Comparison of ENCODE assay signal across 13 cellular contexts in the genomic region with DNA sequence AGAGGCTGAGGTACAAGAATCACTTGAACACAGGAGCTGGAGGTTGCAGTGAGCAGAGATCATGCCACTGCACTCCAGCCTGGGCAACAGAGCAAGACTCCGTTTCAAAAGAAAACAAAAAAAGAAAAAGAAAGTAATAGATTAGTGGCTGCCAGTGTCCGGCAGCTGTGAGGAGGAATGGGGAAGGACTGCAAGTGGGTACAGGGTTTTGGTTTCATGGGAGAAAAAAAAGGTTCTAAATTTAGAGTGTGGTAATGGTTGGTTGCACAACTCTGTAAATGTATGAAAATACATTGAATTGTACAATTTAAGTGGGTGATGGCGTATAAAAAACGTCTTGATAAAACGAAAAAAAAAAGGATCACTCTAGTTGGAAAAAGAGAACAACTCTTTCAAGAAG. TPM values are rescaled to one million over a fixed set of nuclear protein-coding genes. Genes with fewer than 3 reads are reported as not detected.
DNase-seq lines count a peak whose midpoint lies in the region; ATAC-seq and TF ChIP-seq lines count a peak whose summit lies in the region.
"Had no signal": no experiment of that assay in that cellular context is flagged by ENCODE, and none has a peak within 500 bp of the region (broad histone marks: within the 10 kb centered on the region; RNA-seq: fewer than 3 reads in every experiment).

No MANE protein-coding gene starts in this region.

- no peaks in the 10 kb centered on the region for H3K9me3 ChIP-seq in Peyer's patch
- H3K9me3 ChIP-seq: upper lobe of left lung had no signal

- H3K4me1 ChIP-seq in Peyer's patch: no peaks in the 10 kb centered on the region

- ATAC-seq in HG03108 (IDR thresholded peaks at IDR 0.05; ENCODE audit: unreplicated experiment): peak; percentile 84

- H3K4me3 ChIP-seq in GM12864 (ENCODE audit: low read depth, low read length) (no peak overlapping the region; the same call in 1 of the 2 replicates), Peyer's patch (no peak overlapping the region)
- H3K4me3 ChIP-seq: skin epidermis, upper lobe of left lung had no signal

- peaks cover 0 to 7% (median 0%) of the 10 kb centered on the region in 3 donors for H3K36me3 ChIP-seq in Peyer's patch

- H3K27me3 ChIP-seq in Peyer's patch: no peaks in the 10 kb centered on the region
- H3K27me3 ChIP-seq: upper lobe of left lung had no signal

- H3K27ac ChIP-seq in Peyer's patch: peak overlapping the region in 1 of 4 donors; percentile 58
- H3K27ac ChIP-seq: C4-2B, skin epidermis had no signal

- TF ChIP-seq POLR2A in Peyer's patch (IDR thresholded peaks at IDR 0.05): no peak

- TF ChIP-seq CTCF in GM12864 (IDR thresholded peaks at IDR 0.05; ENCODE audit: low read depth, low read length, missing control alignments): no peak
- TF ChIP-seq CTCF in GM20000 (IDR thresholded peaks at IDR 0.05; ENCODE audit: extremely low read depth, missing control alignments): no peak
- no peak for TF ChIP-seq CTCF in Peyer's patch (IDR thresholded peaks at IDR 0.05)

- DNase-seq in GM12864 (ENCODE audit: low read depth): peak; percentile 44
- DNase-seq in GM20000 (ENCODE audit: low spot score): peak; percentile 30
- peak in 2 of 3 donors; percentile 43 to 51 for DNase-seq in Peyer's patch
- no peak for DNase-seq in T-helper 1 cell
- no peak for DNase-seq in hypothalamus (lab: John Stamatoyannopoulos, UW)
- no peak for DNase-seq in NCI-H510A (lab: John Stamatoyannopoulos, UW)
- DNase-seq in iPS-NIHi7 (ENCODE audit: extremely low spot score): no peak
- DNase-seq: cortex of kidney, NCI-H524 treated with DMSO at 0.1 percent for 48 hours, upper lobe of left lung had no signal

RNA-seq across cellular contexts. Expression of gene TAF1A, which starts 6.7 kb away (rescaled TPM):
- total RNA-seq in Peyer's patch: 10 to 100 TPM in 1 of 4 donors, 1 to 10 TPM in 3; 1.6 to 12.4 (median 4.4) TPM

RNA-seq across cellular contexts. Expression of gene MIA3, which starts 34.8 kb away (rescaled TPM):
- total RNA-seq in Peyer's patch: 100 to 1,000 TPM in 1 of 4 donors, 10 to 100 TPM in 3; 53.1 to 133 (median 75.0) TPM

RNA-seq across cellular contexts. Expression of gene HHIPL2, which starts 35.2 kb away (rescaled TPM):
- total RNA-seq in Peyer's patch: 1 to 10 TPM in 1 of 4 donors, not detected in 3; 3.3 TPM

Comparison
In these comparisons a context has a peak if more than half of its experiments do, and no peak if none do; other contexts are left out.
1. DNase-seq: peak in GM12864 (single experiment), GM20000 (single experiment) and Peyer's patch (2 of 3); none in T-helper 1 cell (0 of 5), hypothalamus (0 of 51), NCI-H510A (single experiment) and iPS-NIHi7 (single experiment).